15 cellular contexts compared by ENCODE assay signal in genomic region chr20:35837577-35838195, GRCh38.
DNase-seq lines count a peak whose midpoint lies in the region; ATAC-seq and TF ChIP-seq lines count a peak whose summit lies in the region.
"Had no signal": no experiment of that assay in that cellular context is flagged by ENCODE, and none has a peak within 500 bp of the region (broad histone marks: within the 10 kb centered on the region; RNA-seq: fewer than 3 reads in every experiment).

No MANE protein-coding gene starts in this region.

- peaks cover 4% of the 10 kb centered on the region for H3K36me3 ChIP-seq in smooth muscle cell (ENCODE audit: low read depth)

- peaks cover 37% of the 10 kb centered on the region for H3K79me2 ChIP-seq in smooth muscle cell (ENCODE audit: low read depth)

- no peak overlapping the region for H3K9ac ChIP-seq in smooth muscle cell (ENCODE audit: low read depth)

- no peaks in the 10 kb centered on the region for H3F3A ChIP-seq in smooth muscle cell (ENCODE audit: low read depth)

- peaks cover 50% of the 10 kb centered on the region for H4K20me1 ChIP-seq in smooth muscle cell (ENCODE audit: low read depth)

- H3K27ac ChIP-seq in VCaP: peak overlapping the region; percentile 19; the same call in 1 of the 2 replicates
- peak overlapping the region; percentile 50 for H3K27ac ChIP-seq in smooth muscle cell (ENCODE audit: low read depth)

- no peak for TF ChIP-seq CTCF in VCaP (conservative IDR thresholded peaks at IDR 0.05)
- TF ChIP-seq CTCF in smooth muscle cell (IDR thresholded peaks at IDR 0.05; ENCODE audit: borderline replicate concordance, insufficient read depth, poor library complexity, severe bottlenecking): no peak

- peak overlapping the region; percentile 22 for H3K27ac Mint-ChIP-seq in activated T-cell treated with anti-CD3 and anti-CD28 coated beads, Interleukin-2, amount 50 U/mL, for 24 hours

- H3K4me3 ChIP-seq in smooth muscle cell: no peak overlapping the region

- H3K4me1 ChIP-seq in smooth muscle cell (ENCODE audit: low read depth): peaks cover 5% of the 10 kb centered on the region

- no peak for ATAC-seq in activated T-cell treated with anti-CD3 and anti-CD28 coated beads, Interleukin-2, amount 50 U/mL, for 4 hours
- ATAC-seq: left lobe of liver had no signal

- no peak overlapping the region for H2AFZ ChIP-seq in smooth muscle cell (ENCODE audit: low read depth)

- H3K27me3 ChIP-seq in smooth muscle cell (ENCODE audit: low read depth): no peaks in the 10 kb centered on the region

- peaks cover 39% of the 10 kb centered on the region for H3K36me3 Mint-ChIP-seq in activated T-cell treated with anti-CD3 and anti-CD28 coated beads, Interleukin-2, amount 50 U/mL, for 24 hours (ENCODE audit: low read depth)
- peaks cover 13% of the 10 kb centered on the region for H3K36me3 Mint-ChIP-seq in activated T-cell treated with anti-CD3 and anti-CD28 coated beads, Interleukin-2, amount 50 U/mL, for 4 hours (ENCODE audit: insufficient read depth)

- peaks cover 48% of the 10 kb centered on the region for H3K4me1 Mint-ChIP-seq in activated T-cell treated with anti-CD3 and anti-CD28 coated beads, Interleukin-2, amount 50 U/mL, for 24 hours (ENCODE audit: low read depth)
- H3K4me1 Mint-ChIP-seq in activated T-cell treated with anti-CD3 and anti-CD28 coated beads, Interleukin-2, amount 50 U/mL, for 4 hours (ENCODE audit: low read depth): peaks cover 50% of the 10 kb centered on the region

- 46% methylated on average over 6 of the region's 6 CpGs for WGBS in smooth muscle cell (ENCODE audit: low lambda C conversion rate)

- DNase-seq in activated T-cell treated with anti-CD3 and anti-CD28 coated beads, Interleukin-2, amount 50 U/mL, for 24 hours: no peak
- no peak for DNase-seq in activated T-cell treated with anti-CD3 and anti-CD28 coated beads, Interleukin-2, amount 50 U/mL, for 4 hours
- DNase-seq in kidney tubule cell (ENCODE audit: low spot score) (peak; percentile 30), smooth muscle cell (lab: John Stamatoyannopoulos, UW; ENCODE audit: unreplicated experiment) (no peak), NK-92 (lab: John Stamatoyannopoulos, UW; ENCODE audit: unreplicated experiment) (no peak), NCI-H748 treated with DMSO at 0.1 percent for 48 hours (lab: John Stamatoyannopoulos, UW) (no peak), foreskin melanocyte (no peak)
- DNase-seq: activated gamma-delta T cell treated with Interleukin-2 at 50 U/mL for 16 hours, head of caudate nucleus, NCI-H187 treated with DMSO at 0.1 percent for 48 hours, substantia nigra, T-helper 9 cell had no signal

- H3K27me3 Mint-ChIP-seq in activated T-cell treated with anti-CD3 and anti-CD28 coated beads, Interleukin-2, amount 50 U/mL, for 24 hours: no peaks in the 10 kb centered on the region
- H3K27me3 Mint-ChIP-seq in activated T-cell treated with anti-CD3 and anti-CD28 coated beads, Interleukin-2, amount 50 U/mL, for 4 hours (ENCODE audit: low read depth): no peaks in the 10 kb centered on the region

- H3K4me3 Mint-ChIP-seq in activated T-cell treated with anti-CD3 and anti-CD28 coated beads, Interleukin-2, amount 50 U/mL, for 24 hours: no peak overlapping the region
- H3K4me3 Mint-ChIP-seq in activated T-cell treated with anti-CD3 and anti-CD28 coated beads, Interleukin-2, amount 50 U/mL, for 4 hours: no peak overlapping the region
- H3K4me3 Mint-ChIP-seq: neural crest cell had no signal

- H3K4me2 ChIP-seq in smooth muscle cell: peak overlapping the region; percentile 41

- peaks cover 4% of the 10 kb centered on the region for H3K9me3 Mint-ChIP-seq in activated T-cell treated with anti-CD3 and anti-CD28 coated beads, Interleukin-2, amount 50 U/mL, for 24 hours
- peaks cover 4% of the 10 kb centered on the region for H3K9me3 Mint-ChIP-seq in activated T-cell treated with anti-CD3 and anti-CD28 coated beads, Interleukin-2, amount 50 U/mL, for 4 hours

- peaks cover 5% of the 10 kb centered on the region for H3K9me3 ChIP-seq in smooth muscle cell (replicated peaks; ENCODE audit: low read depth)
